Comparison of ENCODE assay signal across 29 cellular contexts in genomic region chr3:23198801-23199200, GRCh38. TPM values are rescaled to one million over a fixed set of nuclear protein-coding genes. Genes with fewer than 3 reads are reported as not detected.
DNase-seq lines count a peak whose midpoint lies in the region; ATAC-seq and TF ChIP-seq lines count a peak whose summit lies in the region.
"Had no signal": no experiment of that assay in that cellular context is flagged by ENCODE, and none has a peak within 500 bp of the region (broad histone marks: within the 10 kb centered on the region; RNA-seq: fewer than 3 reads in every experiment).

No MANE protein-coding gene starts in this region.

- H3K79me2 ChIP-seq in PC-3 (ENCODE audit: low read length): peaks cover 5% of the 10 kb centered on the region; the same call in 1 of the 2 replicates

- H3K27ac ChIP-seq in PC-3 (ENCODE audit: low read length) (no peak overlapping the region), left lung (no peak overlapping the region)
- H3K27ac ChIP-seq: BLaER1, heart right ventricle, HL-60, neural progenitor cell, right lobe of liver, RWPE1 had no signal

- CTCF ChIA-PET in PC-3 (lab: Charles Lee): no interaction called here

- H3K36me3 ChIP-seq in PC-3 (ENCODE audit: low read depth, low read length) (no peaks in the 10 kb centered on the region), left lung (no peaks in the 10 kb centered on the region)
- H3K36me3 ChIP-seq: BLaER1, heart right ventricle, neural progenitor cell, right lobe of liver had no signal

- H3K4me1 ChIP-seq in PC-3 (ENCODE audit: insufficient read depth, low read length) (peaks cover 3% of the 10 kb centered on the region; the same call in 1 of the 2 replicates), left lung (peaks cover 0 to 5% of the 10 kb centered on the region in 2 donors)
- H3K4me1 ChIP-seq: BLaER1, right lobe of liver had no signal

- no peaks in the 10 kb centered on the region for H3K27me3 ChIP-seq in PC-3 (ENCODE audit: low read length)
- peaks cover 0 to 4% of the 10 kb centered on the region in 2 donors for H3K27me3 ChIP-seq in left lung
- H3K27me3 ChIP-seq: heart right ventricle, right lobe of liver had no signal

- intact Hi-C loops in PC-3 (cut with micrococcal nuclease) (no loop called here), left lung (cut with DNase I) (no loop called here)

- H3K9ac ChIP-seq in PC-3 (ENCODE audit: low read length): no peak overlapping the region
- H3K9ac ChIP-seq: BLaER1, neural progenitor cell had no signal

- peak; percentile 49 for DNase-seq in GM03348 (ENCODE audit: low spot score)
- peak; percentile 56 for DNase-seq in astrocyte of the hippocampus (ENCODE audit: low read depth, low spot score)
- peak; percentile 20 for DNase-seq in mucosa of gallbladder (ENCODE audit: low spot score)
- DNase-seq in PC-3: no peak
- DNase-seq in left lung: no peak
- DNase-seq in DMS 273 (lab: John Stamatoyannopoulos, UW; ENCODE audit: unreplicated experiment): no peak
- no peak for DNase-seq in DMS53 treated with DMSO at 0.1 percent for 48 hours (lab: John Stamatoyannopoulos, UW; ENCODE audit: unreplicated experiment)
- DNase-seq: activated CD4-positive, alpha-beta memory T cell treated with anti-CD3 and anti-CD28 coated beads, Interleukin-2, amount 10 ng/mL, durations not matched to agents 7 days and 5 days; activated CD4-positive, CD25-positive, alpha-beta regulatory T cell treated with anti-CD3 and anti-CD28 coated beads, Interleukin-2, amount 50 U/mL, for 72 hours; activated CD8-positive, alpha-beta memory T cell treated with anti-CD3 and anti-CD28 coated beads, Interleukin-2, amount 50 U/mL, for 48 hours; DMS79; foreskin melanocyte; heart right ventricle; Karpas-422; mammary epithelial cell; NCI-H146; NCI-H2107; NCI-H446; right lobe of liver; stimulated activated CD4-positive, alpha-beta T cell treated with anti-CD3 and anti-CD28 coated beads, Interleukin-12 subunit alpha, Interleukin-12 subunit beta, amount 100 ng/mL, for 4 hours; stimulated activated CD4-positive, alpha-beta T cell treated with anti-CD3 and anti-CD28 coated beads, Interleukin-4, amount 100 ng/mL, for 1 hour; T-helper 1 cell had no signal

- no peak overlapping the region for H3K4me2 ChIP-seq in PC-3 (ENCODE audit: low read length)
- H3K4me2 ChIP-seq: BLaER1, neural progenitor cell had no signal

- no TSS peak for BruUV-seq in PC-3 (replicated peaks; lab: Mats Ljungman, UMichigan)

- H3K4me3 ChIP-seq in PC-3 (ENCODE audit: low read length): no peak overlapping the region
- H3K4me3 ChIP-seq in left lung: no peak overlapping the region
- H3K4me3 ChIP-seq: BLaER1, GM12878, heart right ventricle, neural progenitor cell, right lobe of liver had no signal

- no peaks in the 10 kb centered on the region for H3F3A ChIP-seq in PC-3 (ENCODE audit: low read length, unreplicated experiment)

- H3K9me2 ChIP-seq in PC-3 (replicated peaks; ENCODE audit: low read length): no peaks in the 10 kb centered on the region

- H3K9me3 ChIP-seq in PC-3 (ENCODE audit: low read length): no peaks in the 10 kb centered on the region
- H3K9me3 ChIP-seq in left lung: no peaks in the 10 kb centered on the region
- H3K9me3 ChIP-seq: BLaER1, heart right ventricle, right lobe of liver had no signal

- TF ChIP-seq CTCF in PC-3 (conservative IDR thresholded peaks at IDR 0.05; ENCODE audit: low read depth, low read length): no peak
- no peak for TF ChIP-seq CTCF in left lung (IDR thresholded peaks at IDR 0.05)

- POLR2A ChIA-PET in PC-3 (lab: Charles Lee; ENCODE audit: unreplicated experiment): no interaction called here

- no peaks in the 10 kb centered on the region for H4K20me1 ChIP-seq in PC-3 (ENCODE audit: low read length)
- H4K20me1 ChIP-seq: BLaER1 had no signal

- no peak for ATAC-seq in PC-3
- no peak for ATAC-seq in left lung
- ATAC-seq: activated naive CD4-positive, alpha-beta T cell treated with anti-CD3 and anti-CD28 coated beads, Interleukin-2, amount 50 U/mL, for 72 hours; activated T-helper 17 cell treated with anti-CD3 and anti-CD28 coated beads, Interleukin-2, amount 50 U/mL, for 72 hours; GM12878; heart right ventricle; right lobe of liver had no signal

- H2AFZ ChIP-seq in PC-3 (ENCODE audit: low read length): no peak overlapping the region
- H2AFZ ChIP-seq: neural progenitor cell had no signal

RNA-seq across cellular contexts. Expression of gene UBE2E2, which starts 4.3 kb away (rescaled TPM):
- total RNA-seq in mucosa of gallbladder (45.1 TPM), PC-3 (2014; rRNA removed) (25.6 and 30.9 TPM in 2 replicates), left lung (10 to 100 TPM; 42.3 to 47.2 TPM)

Comparison
In these comparisons a context has a peak if more than half of its experiments do, and no peak if none do; other contexts are left out.
1. DNase-seq: peak in GM03348 (single experiment), astrocyte of the hippocampus (single experiment) and mucosa of gallbladder (single experiment); none in PC-3 (single experiment), left lung (0 of 2), DMS 273 (single experiment) and DMS53 treated with DMSO at 0.1 percent for 48 hours (single experiment).